ENCODE assay signal across 19 cellular contexts in genomic region chr11:27387362-27387761, GRCh38. TPM values are rescaled to one million over a fixed set of nuclear protein-coding genes. Genes with fewer than 3 reads are reported as not detected.
DNase-seq lines count a peak whose midpoint lies in the region; ATAC-seq, FAIRE-seq and TF ChIP-seq lines count a peak whose summit lies in the region.
"Had no signal": no experiment of that assay in that cellular context is flagged by ENCODE, and none has a peak within 500 bp of the region (broad histone marks: within the 10 kb centered on the region; RNA-seq: fewer than 3 reads in every experiment).

No MANE protein-coding gene starts in this region.

- no peak for TF ChIP-seq CTCF in A549 (IDR thresholded peaks at IDR 0.05)
- TF ChIP-seq CTCF in HEK293 (tag by site-specific recombination; IDR thresholded peaks at IDR 0.05) = no peak
- TF ChIP-seq CTCF in astrocyte (IDR thresholded peaks at IDR 0.05; ENCODE audit: insufficient read depth, low read depth, low read length) = no peak
- TF ChIP-seq CTCF in body of pancreas (IDR thresholded peaks at IDR 0.05) = no peak

- H3K9me3 Mint-ChIP-seq in astrocyte (ENCODE audit: unreplicated experiment) = no peaks in the 10 kb centered on the region
- H3K9me3 Mint-ChIP-seq in activated T-cell treated with anti-CD3 and anti-CD28 coated beads, Interleukin-2, amount 50 U/mL, for 24 hours = no peaks in the 10 kb centered on the region
- H3K9me3 Mint-ChIP-seq: CD8-positive, alpha-beta memory T cell had no signal

- ATAC-seq in A549 (no peak), GM18907 (IDR thresholded peaks at IDR 0.05; ENCODE audit: unreplicated experiment) (no peak), body of pancreas (no peak)

- FAIRE-seq in A549 (lab: Jason Lieb, UNC) = no peak
- no peak for FAIRE-seq in astrocyte (lab: Jason Lieb, UNC)

- TF ChIP-seq POLR2A in A549 (IDR thresholded peaks at IDR 0.05; ENCODE audit: low read length) (no peak), body of pancreas (IDR thresholded peaks at IDR 0.05) (no peak)

- no peak overlapping the region for H3K4me3 ChIP-seq in A549
- no peak overlapping the region for H3K4me3 ChIP-seq in HEK293 (ENCODE audit: low read depth, low read length)
- H3K4me3 ChIP-seq in astrocyte (ENCODE audit: insufficient read depth, low read depth, low read length) = no peak overlapping the region
- no peak overlapping the region for H3K4me3 ChIP-seq in mesodermal cell (ENCODE audit: extremely low read depth, insufficient read depth, low read length, poor library complexity, severe bottlenecking)
- no peak overlapping the region for H3K4me3 ChIP-seq in body of pancreas
- H3K4me3 ChIP-seq: BLaER1 treated with 17β-estradiol and CSF1 and Interleukin-3, amounts not matched to agents 10 nM and 100 nM; SJCRH30 had no signal

- POLR2A ChIA-PET in A549 (lab: Yijun Ruan, JAX) = no interaction called here
- POLR2A ChIA-PET in HEK293 (lab: Yijun Ruan, JAX) = no interaction called here

- H3K79me2 ChIP-seq in astrocyte (ENCODE audit: insufficient read depth, low read length) = peaks cover 4% of the 10 kb centered on the region

- H3K27me3 Mint-ChIP-seq in astrocyte (ENCODE audit: low read depth, unreplicated experiment) = no peaks in the 10 kb centered on the region
- H3K27me3 Mint-ChIP-seq in activated T-cell treated with anti-CD3 and anti-CD28 coated beads, Interleukin-2, amount 50 U/mL, for 24 hours = no peaks in the 10 kb centered on the region
- H3K27me3 Mint-ChIP-seq: CD8-positive, alpha-beta memory T cell had no signal

- H3K9me3 ChIP-seq in A549 = no peaks in the 10 kb centered on the region
- H3K9me3 ChIP-seq in HEK293 (ENCODE audit: control insufficient read depth, insufficient read depth, low read depth, low read length) = no peaks in the 10 kb centered on the region
- no peaks in the 10 kb centered on the region for H3K9me3 ChIP-seq in astrocyte (ENCODE audit: insufficient read depth, low read depth, low read length)
- H3K9me3 ChIP-seq in mesodermal cell (ENCODE audit: control insufficient read depth, low read length) = no peaks in the 10 kb centered on the region
- no peaks in the 10 kb centered on the region for H3K9me3 ChIP-seq in body of pancreas
- H3K9me3 ChIP-seq: BLaER1 treated with 17β-estradiol and CSF1 and Interleukin-3, amounts not matched to agents 10 nM and 100 nM; SJCRH30 had no signal

- peaks cover 0 to 17% of the 10 kb centered on the region in 2 experiments; a peak in 2 of 3 replicates for H3K36me3 ChIP-seq in HEK293 (ENCODE audit: control insufficient read depth in 2 of 2, insufficient read depth in 1 of 2, low read length in 2 of 2)
- H3K36me3 ChIP-seq in astrocyte (ENCODE audit: insufficient read depth, low read length) = peaks cover 9% of the 10 kb centered on the region
- peaks cover 19% of the 10 kb centered on the region for H3K36me3 ChIP-seq in mesodermal cell (ENCODE audit: control insufficient read depth, insufficient read depth, low read length)
- H3K36me3 ChIP-seq in body of pancreas (replicated peaks in 1 of 2; ENCODE audit: insufficient read depth in 1 of 2, low read depth in 2 of 2) = peaks cover 0 to 2% of the 10 kb centered on the region in 2 donors
- H3K36me3 ChIP-seq: BLaER1 treated with 17β-estradiol and CSF1 and Interleukin-3, amounts not matched to agents 10 nM and 100 nM had no signal

- DNase-seq in A549 (ENCODE audit: low read depth in 1 of 2, low spot score in 1 of 2) = no peak
- DNase-seq in astrocyte (ENCODE audit: low read depth) = no peak
- DNase-seq in activated T-cell treated with anti-CD3 and anti-CD28 coated beads, Interleukin-2, amount 50 U/mL, for 24 hours = no peak
- DNase-seq in DMS153 treated with DMSO at 0.1 percent for 48 hours (lab: John Stamatoyannopoulos, UW; ENCODE audit: unreplicated experiment) = no peak
- DNase-seq in body of pancreas = no peak
- DNase-seq: CD8-positive, alpha-beta memory T cell; GDM1; KG1; NCI-H1417 treated with DMSO at 0.1 percent for 48 hours; NCI-H1930; NCI-H2171 treated with DMSO at 0.1 percent for 48 hours; NCI-H446 treated with DMSO at 0.1 percent for 48 hours; NK-92 treated with Interleukin-12 subunit alpha and Interleukin-12 subunit beta, amount 100 ng/mL, for 24 hours; RPMI8226; SJCRH30 had no signal

- intact Hi-C loops in body of pancreas (cut with DNase I) = no loop called here

- 31% methylated on average over 2 of the region's 2 CpGs for WGBS in A549 (ENCODE audit: missing lambda C conversion rate)
- WGBS in mesodermal cell (ENCODE audit: insufficient coverage in 2 of 2), 2 experiments = 21 to 40% methylated on average over 2 of the region's 2 CpGs
- 35 to 36% methylated on average over 2 of the region's 2 CpGs for WGBS in body of pancreas, 2 donors

- no peaks in the 10 kb centered on the region for H3K36me3 Mint-ChIP-seq in astrocyte (ENCODE audit: low read depth, unreplicated experiment)
- H3K36me3 Mint-ChIP-seq in activated T-cell treated with anti-CD3 and anti-CD28 coated beads, Interleukin-2, amount 50 U/mL, for 24 hours (ENCODE audit: low read depth) = no peaks in the 10 kb centered on the region

- no peak overlapping the region for H3K27ac Mint-ChIP-seq in astrocyte (ENCODE audit: unreplicated experiment)
- H3K27ac Mint-ChIP-seq in activated T-cell treated with anti-CD3 and anti-CD28 coated beads, Interleukin-2, amount 50 U/mL, for 24 hours = no peak overlapping the region
- H3K27ac Mint-ChIP-seq: CD8-positive, alpha-beta memory T cell had no signal

- TF ChIP-seq RAD21 in A549 (conservative IDR thresholded peaks at IDR 0.05 in 1 of 2, IDR thresholded peaks at IDR 0.05 in 1 of 2) = no peak

- H3K27ac ChIP-seq in A549 = peak overlapping the region; percentile 70 to 96; a peak in 4 of 6 replicates
- H3K27ac ChIP-seq in HEK293 (ENCODE audit: extremely low read depth, low read depth, low read length) = no peak overlapping the region
- H3K27ac ChIP-seq in astrocyte (ENCODE audit: low read depth, low read length) = peak overlapping the region; percentile 17
- H3K27ac ChIP-seq in mesodermal cell (ENCODE audit: low read depth, low read length, severe bottlenecking) = peak overlapping the region; percentile 7
- peak overlapping the region in 1 of 4 donors; percentile 10 for H3K27ac ChIP-seq in body of pancreas
- H3K27ac ChIP-seq: BLaER1 treated with 17β-estradiol and CSF1 and Interleukin-3, amounts not matched to agents 10 nM and 100 nM; SJCRH30 had no signal

- no peak overlapping the region for H3K9ac ChIP-seq in astrocyte (ENCODE audit: low read length)
- H3K9ac ChIP-seq: BLaER1 treated with 17β-estradiol and CSF1 and Interleukin-3, amounts not matched to agents 10 nM and 100 nM had no signal

- H2AFZ ChIP-seq in astrocyte (ENCODE audit: low read depth, low read length) = no peak overlapping the region

- H3K4me2 ChIP-seq in A549 (peak overlapping the region; percentile 90), astrocyte (ENCODE audit: low read length) (no peak overlapping the region)
- H3K4me2 ChIP-seq: BLaER1 treated with 17β-estradiol and CSF1 and Interleukin-3, amounts not matched to agents 10 nM and 100 nM had no signal

- peaks cover 94% of the 10 kb centered on the region for H3K4me1 ChIP-seq in A549
- H3K4me1 ChIP-seq in HEK293 (ENCODE audit: control insufficient read depth, insufficient read depth, low read length) = peaks cover 17% of the 10 kb centered on the region
- peaks cover 66% of the 10 kb centered on the region for H3K4me1 ChIP-seq in astrocyte (ENCODE audit: insufficient read depth, low read length)
- peaks cover 74% of the 10 kb centered on the region for H3K4me1 ChIP-seq in mesodermal cell (ENCODE audit: control insufficient read depth, insufficient read depth, low read length, poor library complexity, severe bottlenecking)
- H3K4me1 ChIP-seq in body of pancreas = peaks cover 47% of the 10 kb centered on the region

- CTCF ChIA-PET in A549 (lab: Yijun Ruan, JAX) (interaction anchor here (1.1 kb wide), 1 partner anchor 204 kb away, joined by 3 read pairs; no protein-coding TSS in a partner anchor), HEK293 (lab: Yijun Ruan, JAX) (interaction anchor here (1.7 kb wide), 1 partner anchor 99 kb away, joined by 4 read pairs; no protein-coding TSS in a partner anchor)

- H4K20me1 ChIP-seq in astrocyte (ENCODE audit: insufficient read depth, low read length) = no peaks in the 10 kb centered on the region
- H4K20me1 ChIP-seq: BLaER1 treated with 17β-estradiol and CSF1 and Interleukin-3, amounts not matched to agents 10 nM and 100 nM had no signal

- H3K27me3 ChIP-seq in astrocyte (ENCODE audit: insufficient read depth, low read length) (no peaks in the 10 kb centered on the region), body of pancreas (no peaks in the 10 kb centered on the region)
- H3K27me3 ChIP-seq: BLaER1 treated with 17β-estradiol and CSF1 and Interleukin-3, amounts not matched to agents 10 nM and 100 nM; SJCRH30 had no signal

- peak overlapping the region; percentile 0 for H3K4me3 Mint-ChIP-seq in astrocyte (ENCODE audit: unreplicated experiment)
- H3K4me3 Mint-ChIP-seq in activated T-cell treated with anti-CD3 and anti-CD28 coated beads, Interleukin-2, amount 50 U/mL, for 24 hours = no peak overlapping the region
- H3K4me3 Mint-ChIP-seq: CD8-positive, alpha-beta memory T cell had no signal

- TF ChIP-seq EP300 in A549 (IDR thresholded peaks at IDR 0.05) = no peak

- peaks cover 72% of the 10 kb centered on the region for H3K4me1 Mint-ChIP-seq in astrocyte (ENCODE audit: low read depth, unreplicated experiment)
- peaks cover 10% of the 10 kb centered on the region for H3K4me1 Mint-ChIP-seq in activated T-cell treated with anti-CD3 and anti-CD28 coated beads, Interleukin-2, amount 50 U/mL, for 24 hours (ENCODE audit: low read depth)

RNA-seq across cellular contexts. Expression of gene CCDC34, which starts 24.3 kb away (rescaled TPM):
- polyA plus RNA-seq in A549 (2011; rRNA removed) = 33.1 and 35.9 TPM in 2 replicates
- polyA plus RNA-seq in A549 (2012; cell fraction: cytosol; rRNA removed) = 20.9 and 23.7 TPM in 2 replicates
- 12.1 and 13.2 TPM in 2 replicates for polyA plus RNA-seq in A549 (2012; cell fraction: nucleus; rRNA removed)
- 31.4 to 32.0 TPM (median 31.6 TPM) in 3 replicates for polyA plus RNA-seq in A549 (2017; fragmentation: RNase III; extraction: RNeasy Plus Mini Kit Qiagen cat#74134 plus additional on column Dnase treatment)
- 6.8 and 7.7 TPM in 2 replicates for polyA minus RNA-seq in A549 (2011; rRNA and poly(A)+ RNA removed)
- total RNA-seq in astrocyte = 11.7 and 12.8 TPM in 2 replicates
- polyA plus RNA-seq in mesodermal cell (2013, experiment 1 of 2) = 25.3 TPM
- polyA plus RNA-seq in mesodermal cell (2013, experiment 2 of 2) = 42.7 TPM
- total RNA-seq in body of pancreas = 1 to 10 TPM; 3.6 to 5.9 TPM
